Comparison of ENCODE assay signal across 11 cellular contexts in the genomic region with DNA sequence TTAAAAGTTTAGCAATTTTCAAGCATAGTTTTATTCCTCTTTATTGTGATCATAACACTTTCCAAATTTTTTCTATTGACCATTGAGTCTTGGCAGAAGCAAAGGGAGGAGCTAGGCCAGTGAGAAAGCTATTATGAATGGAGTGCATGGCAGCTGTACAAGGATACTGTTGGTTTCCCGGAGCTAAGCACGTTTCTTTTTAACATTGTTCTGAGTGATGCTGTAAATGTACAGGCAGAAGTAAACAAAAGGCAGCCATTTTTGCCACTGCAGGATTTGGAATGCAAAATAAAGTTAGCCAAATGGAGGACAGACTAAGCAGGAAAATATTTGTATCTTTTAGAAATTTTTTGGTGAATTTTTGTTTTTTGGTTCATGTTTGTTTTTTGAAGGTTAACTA. TPM values are rescaled to one million over a fixed set of nuclear protein-coding genes. Genes with fewer than 3 reads are reported as not detected.
DNase-seq lines count a peak whose midpoint lies in the region; ATAC-seq, FAIRE-seq and TF ChIP-seq lines count a peak whose summit lies in the region.
"Had no signal": no experiment of that assay in that cellular context is flagged by ENCODE, and none has a peak within 500 bp of the region (broad histone marks: within the 10 kb centered on the region; RNA-seq: fewer than 3 reads in every experiment).

No MANE protein-coding gene starts in this region.

- TF ChIP-seq CTCF in AG10803 (conservative IDR thresholded peaks at IDR 0.05; ENCODE audit: low read length) (no peak), keratinocyte (optimal IDR thresholded peaks at IDR 0.05 in 1 of 3, IDR thresholded peaks at IDR 0.05 in 1 of 3, conservative IDR thresholded peaks at IDR 0.05 in 1 of 3; ENCODE audit: extremely low read depth in 1 of 3, insufficient read depth in 2 of 3, low read length in 3 of 3) (no peak)

- FAIRE-seq in keratinocyte (lab: Jason Lieb, UNC) = peak; percentile 41
- FAIRE-seq: colon had no signal

- H3K36me3 Mint-ChIP-seq in activated T-helper 2 cell treated with anti-CD3 and anti-CD28 coated beads, Interferon-gamma antibody, Interleukin-2, Interleukin-4, amounts not matched to agents 10 μg/mL and 5 μg/mL and 100 μg/mL, durations not matched to agents 14 hours and 24 hours and 36 hours (ENCODE audit: low read depth) = peaks cover 20% of the 10 kb centered on the region
- H3K36me3 Mint-ChIP-seq in stimulated activated effector memory CD8-positive, alpha-beta T cell treated with anti-CD3 and anti-CD28 coated beads, Interleukin-12 subunit alpha, Interleukin-12 subunit beta, amount 100 ng/mL, for 72 hours = peaks cover 8% of the 10 kb centered on the region

- peaks cover 35% of the 10 kb centered on the region for H3K4me1 Mint-ChIP-seq in activated T-helper 2 cell treated with anti-CD3 and anti-CD28 coated beads, Interferon-gamma antibody, Interleukin-2, Interleukin-4, amounts not matched to agents 10 μg/mL and 5 μg/mL and 100 μg/mL, durations not matched to agents 14 hours and 24 hours and 36 hours (ENCODE audit: low read depth)
- H3K4me1 Mint-ChIP-seq in stimulated activated effector memory CD8-positive, alpha-beta T cell treated with anti-CD3 and anti-CD28 coated beads, Interleukin-12 subunit alpha, Interleukin-12 subunit beta, amount 100 ng/mL, for 72 hours = peaks cover 40% of the 10 kb centered on the region

- intact Hi-C loops in activated T-helper 2 cell treated with anti-CD3 and anti-CD28 coated beads, Interferon-gamma antibody, Interleukin-2, Interleukin-4, amounts not matched to agents 10 μg/mL and 5 μg/mL and 100 μg/mL, durations not matched to agents 14 hours and 24 hours and 36 hours (cut with micrococcal nuclease) = no loop called here

- H3K4me1 ChIP-seq in keratinocyte (ENCODE audit: control insufficient read depth, extremely low read depth, insufficient read depth, low read length) = peaks cover 26% of the 10 kb centered on the region

- peaks cover 3% of the 10 kb centered on the region for H3K9me1 ChIP-seq in keratinocyte (ENCODE audit: control insufficient read depth, extremely low read depth, insufficient read depth, low read length)

- ATAC-seq in GM19023 (IDR thresholded peaks at IDR 0.05; ENCODE audit: unreplicated experiment) = no peak
- ATAC-seq in stimulated activated effector memory CD8-positive, alpha-beta T cell treated with anti-CD3 and anti-CD28 coated beads, Interleukin-12 subunit alpha, Interleukin-12 subunit beta, amount 100 ng/mL, for 72 hours = no peak

- H3K79me2 ChIP-seq in keratinocyte (ENCODE audit: control insufficient read depth, insufficient read depth, low read length) = peaks cover 79% of the 10 kb centered on the region

- no peaks in the 10 kb centered on the region for H3K9me3 ChIP-seq in keratinocyte (ENCODE audit: control insufficient read depth, low read depth, low read length)

- H3K9ac ChIP-seq in keratinocyte (ENCODE audit: control insufficient read depth, extremely low read depth, insufficient read depth, low read length) = no peak overlapping the region

- DNase-seq in AG10803 (ENCODE audit: low read depth) (peak; percentile 73), NCI-H1092 treated with DMSO at 0.1 percent for 48 hours (lab: John Stamatoyannopoulos, UW) (peak; percentile 88), keratinocyte (ENCODE audit: low read depth, low spot score) (no peak), NCI-H524 (lab: John Stamatoyannopoulos, UW) (no peak), COLO668 (lab: John Stamatoyannopoulos, UW; ENCODE audit: unreplicated experiment) (no peak)
- no peak for DNase-seq in activated T-helper 2 cell treated with anti-CD3 and anti-CD28 coated beads, Interferon-gamma antibody, Interleukin-2, Interleukin-4, amounts not matched to agents 10 μg/mL and 5 μg/mL and 100 μg/mL, durations not matched to agents 14 hours and 24 hours and 36 hours (ENCODE audit: low spot score)
- no peak for DNase-seq in stimulated activated effector memory CD8-positive, alpha-beta T cell treated with anti-CD3 and anti-CD28 coated beads, Interleukin-12 subunit alpha, Interleukin-12 subunit beta, amount 100 ng/mL, for 72 hours (ENCODE audit: low spot score in 2 of 2)
- DNase-seq: GDM1, T-helper 2 cell had no signal

- dilution Hi-C loops in keratinocyte (cut with MboI; ENCODE audit: extremely low pct_ligation_motif_present, low sequenced_read_pairs) = no loop called here

- H3K36me3 ChIP-seq in keratinocyte (ENCODE audit: control insufficient read depth in 2 of 2, extremely low read depth in 1 of 2, insufficient read depth in 2 of 2, low read length in 2 of 2) = no peaks in the 10 kb centered on the region

- H2AFZ ChIP-seq in keratinocyte (ENCODE audit: control insufficient read depth, low read length) = no peak overlapping the region

- H3K27ac ChIP-seq in keratinocyte (ENCODE audit: control insufficient read depth, insufficient read depth, low read length) = no peak overlapping the region

- no peaks in the 10 kb centered on the region for H4K20me1 ChIP-seq in keratinocyte (ENCODE audit: control insufficient read depth, extremely low read depth, insufficient read depth, low read length)

- H3K4me2 ChIP-seq in keratinocyte (ENCODE audit: control insufficient read depth, extremely low read depth, insufficient read depth, low read depth, low read length) = peak overlapping the region; percentile 3

- no peaks in the 10 kb centered on the region for H3K27me3 Mint-ChIP-seq in activated T-helper 2 cell treated with anti-CD3 and anti-CD28 coated beads, Interferon-gamma antibody, Interleukin-2, Interleukin-4, amounts not matched to agents 10 μg/mL and 5 μg/mL and 100 μg/mL, durations not matched to agents 14 hours and 24 hours and 36 hours (ENCODE audit: low read depth)

- no peaks in the 10 kb centered on the region for H3K27me3 ChIP-seq in keratinocyte (ENCODE audit: control insufficient read depth, extremely low read depth, insufficient read depth, low read length)

- H3K27ac Mint-ChIP-seq in activated T-helper 2 cell treated with anti-CD3 and anti-CD28 coated beads, Interferon-gamma antibody, Interleukin-2, Interleukin-4, amounts not matched to agents 10 μg/mL and 5 μg/mL and 100 μg/mL, durations not matched to agents 14 hours and 24 hours and 36 hours = peak overlapping the region; percentile 25
- no peak overlapping the region for H3K27ac Mint-ChIP-seq in stimulated activated effector memory CD8-positive, alpha-beta T cell treated with anti-CD3 and anti-CD28 coated beads, Interleukin-12 subunit alpha, Interleukin-12 subunit beta, amount 100 ng/mL, for 72 hours

- no peaks in the 10 kb centered on the region for H3K9me3 Mint-ChIP-seq in activated T-helper 2 cell treated with anti-CD3 and anti-CD28 coated beads, Interferon-gamma antibody, Interleukin-2, Interleukin-4, amounts not matched to agents 10 μg/mL and 5 μg/mL and 100 μg/mL, durations not matched to agents 14 hours and 24 hours and 36 hours
- no peaks in the 10 kb centered on the region for H3K9me3 Mint-ChIP-seq in stimulated activated effector memory CD8-positive, alpha-beta T cell treated with anti-CD3 and anti-CD28 coated beads, Interleukin-12 subunit alpha, Interleukin-12 subunit beta, amount 100 ng/mL, for 72 hours

- no peak overlapping the region for H3K4me3 Mint-ChIP-seq in activated T-helper 2 cell treated with anti-CD3 and anti-CD28 coated beads, Interferon-gamma antibody, Interleukin-2, Interleukin-4, amounts not matched to agents 10 μg/mL and 5 μg/mL and 100 μg/mL, durations not matched to agents 14 hours and 24 hours and 36 hours (ENCODE audit: low read depth)
- H3K4me3 Mint-ChIP-seq in stimulated activated effector memory CD8-positive, alpha-beta T cell treated with anti-CD3 and anti-CD28 coated beads, Interleukin-12 subunit alpha, Interleukin-12 subunit beta, amount 100 ng/mL, for 72 hours = no peak overlapping the region

- H3K4me3 ChIP-seq in AG10803 (ENCODE audit: low read length) (no peak overlapping the region), keratinocyte (ENCODE audit: control insufficient read depth in 2 of 3, extremely low read depth in 1 of 3, insufficient read depth in 2 of 3, low read depth in 1 of 3, low read length in 3 of 3) (no peak overlapping the region)

RNA-seq across cellular contexts. Expression of gene CBL, which starts 16.2 kb away (rescaled TPM):
- 38.6 and 39.6 TPM in 2 replicates for total RNA-seq in activated T-helper 2 cell treated with anti-CD3 and anti-CD28 coated beads, Interferon-gamma antibody, Interleukin-2, Interleukin-4, amounts not matched to agents 10 μg/mL and 5 μg/mL and 100 μg/mL, durations not matched to agents 14 hours and 24 hours and 36 hours
- 7.9 to 15.2 TPM (median 14.1 TPM) in 3 replicates for polyA plus RNA-seq in keratinocyte
- polyA plus RNA-seq in keratinocyte (2011; ENCODE audit: low read depth) = 3.8 TPM
- 10.1 and 14.7 TPM in 2 replicates for polyA plus RNA-seq in keratinocyte (2011; cell fraction: cytosol; rRNA removed)
- 29.0 and 31.3 TPM in 2 replicates for polyA plus RNA-seq in keratinocyte (2011; cell fraction: nucleus; rRNA removed)
- polyA plus RNA-seq in keratinocyte (2012; ENCODE audit: low replicate concordance) = 8.8 and 11.2 TPM in 2 replicates
- 12.5 to 34.7 TPM (median 23.3 TPM) in 3 replicates for polyA minus RNA-seq in keratinocyte
- polyA minus RNA-seq in keratinocyte (2011; cell fraction: cytosol; rRNA and poly(A)+ RNA removed) = 10.9 TPM
- 21.2 and 37.2 TPM in 2 replicates for polyA minus RNA-seq in keratinocyte (2011; cell fraction: nucleus; rRNA and poly(A)+ RNA removed)

RNA-seq across cellular contexts. Expression of gene NHERF4, which starts 37.0 kb away (rescaled TPM):
- 0.48 and 0.57 TPM in 2 replicates for total RNA-seq in activated T-helper 2 cell treated with anti-CD3 and anti-CD28 coated beads, Interferon-gamma antibody, Interleukin-2, Interleukin-4, amounts not matched to agents 10 μg/mL and 5 μg/mL and 100 μg/mL, durations not matched to agents 14 hours and 24 hours and 36 hours
- polyA plus RNA-seq in keratinocyte = not detected in 3 replicates
- 0.50 TPM for polyA plus RNA-seq in keratinocyte (2011; ENCODE audit: low read depth)
- polyA plus RNA-seq in keratinocyte (2011; cell fraction: cytosol; rRNA removed) = not detected in 2 replicates
- polyA plus RNA-seq in keratinocyte (2011; cell fraction: nucleus; rRNA removed) = 0.04 TPM in 1 of 2 replicates, not detected in the other
- not detected in 2 replicates for polyA plus RNA-seq in keratinocyte (2012; ENCODE audit: low replicate concordance)
- polyA minus RNA-seq in keratinocyte = 0.38 TPM in 1 of 3 replicates, not detected in the others
- polyA minus RNA-seq in keratinocyte (2011; cell fraction: cytosol; rRNA and poly(A)+ RNA removed) = not detected
- polyA minus RNA-seq in keratinocyte (2011; cell fraction: nucleus; rRNA and poly(A)+ RNA removed) = not detected in 2 replicates

RNA-seq across cellular contexts. Expression of gene NLRX1, which starts 53.8 kb away (rescaled TPM):
- 26.4 and 31.6 TPM in 2 replicates for total RNA-seq in activated T-helper 2 cell treated with anti-CD3 and anti-CD28 coated beads, Interferon-gamma antibody, Interleukin-2, Interleukin-4, amounts not matched to agents 10 μg/mL and 5 μg/mL and 100 μg/mL, durations not matched to agents 14 hours and 24 hours and 36 hours
- polyA plus RNA-seq in keratinocyte = 8.1 to 11.3 TPM (median 9.0 TPM) in 3 replicates
- 6.3 TPM for polyA plus RNA-seq in keratinocyte (2011; ENCODE audit: low read depth)
- 4.7 and 6.9 TPM in 2 replicates for polyA plus RNA-seq in keratinocyte (2011; cell fraction: cytosol; rRNA removed)
- polyA plus RNA-seq in keratinocyte (2011; cell fraction: nucleus; rRNA removed) = 16.4 and 21.9 TPM in 2 replicates
- 11.3 and 16.6 TPM in 2 replicates for polyA plus RNA-seq in keratinocyte (2012; ENCODE audit: low replicate concordance)
- polyA minus RNA-seq in keratinocyte = 11.3 to 19.4 TPM (median 18.6 TPM) in 3 replicates
- polyA minus RNA-seq in keratinocyte (2011; cell fraction: cytosol; rRNA and poly(A)+ RNA removed) = 15.3 TPM
- polyA minus RNA-seq in keratinocyte (2011; cell fraction: nucleus; rRNA and poly(A)+ RNA removed) = 22.2 and 22.7 TPM in 2 replicates

Comparison
In these comparisons a context has a peak if more than half of its experiments do, and no peak if none do; other contexts are left out.
1. DNase-seq: peak in AG10803 (single experiment) and NCI-H1092 treated with DMSO at 0.1 percent for 48 hours (single experiment); none in activated T-helper 2 cell treated with anti-CD3 and anti-CD28 coated beads, Interferon-gamma antibody, Interleukin-2, Interleukin-4, amounts not matched to agents 10 μg/mL and 5 μg/mL and 100 μg/mL, durations not matched to agents 14 hours and 24 hours and 36 hours (single experiment), keratinocyte (single experiment), NCI-H524 (0 of 2), stimulated activated effector memory CD8-positive, alpha-beta T cell treated with anti-CD3 and anti-CD28 coated beads, Interleukin-12 subunit alpha, Interleukin-12 subunit beta, amount 100 ng/mL, for 72 hours (0 of 2) and COLO668 (single experiment).